9 cellular contexts compared by ENCODE assay signal in genomic region chr11:65014961-65015227, GRCh38. TPM values are rescaled to one million over a fixed set of nuclear protein-coding genes. Genes with fewer than 3 reads are reported as not detected.
DNase-seq lines count a peak whose midpoint lies in the region; ATAC-seq, FAIRE-seq and TF ChIP-seq lines count a peak whose summit lies in the region.
"Not testable (repeated sequence)": the region's sequence is repeated elsewhere in the genome, so short reads cannot be mapped to it uniquely, and the experiment has no call there.
"Had no signal": no experiment of that assay in that cellular context is flagged by ENCODE, and none has a peak within 500 bp of the region (broad histone marks: within the 10 kb centered on the region; RNA-seq: fewer than 3 reads in every experiment).

No MANE protein-coding gene starts in this region.

- in situ Hi-C loops in K562 (cut with MboI): not testable (repeated sequence)

- H4K20me1 ChIP-seq in K562 (replicated peaks; ENCODE audit: control insufficient read depth, insufficient read depth, low read length): not testable (repeated sequence)

- not testable (repeated sequence) for H3K9me1 ChIP-seq in K562 (ENCODE audit: control insufficient read depth, insufficient read depth, low read length)

- peak overlapping the region; percentile 98 for H3K4me2 ChIP-seq in K562 (ENCODE audit: insufficient read depth, low read length)

- H3K9ac ChIP-seq in K562 (ENCODE audit: insufficient read depth in 1 of 2, low read depth in 2 of 2, low read length in 2 of 2): peak overlapping the region; percentile 91 to 97

- H3K4me3 ChIP-seq in CD4-positive, CD25-positive, alpha-beta regulatory T cell (ENCODE audit: low read depth, low read length): peak overlapping the region; percentile 44
- peak overlapping the region; percentile 67 for H3K4me3 ChIP-seq in K562
- H3K4me3 ChIP-seq in esophagus squamous epithelium: peak overlapping the region; percentile 73 to 99 (median 96)
- peak overlapping the region; percentile 76 to 90 (median 81) for H3K4me3 ChIP-seq in right lobe of liver
- peak overlapping the region in 3 of 4 donors; percentile 70 to 86 (median 82) for H3K4me3 ChIP-seq in pancreas
- peak overlapping the region; percentile 78 to 89 (median 87) for H3K4me3 ChIP-seq in thyroid gland (replicated peaks in 1 of 3)

- not testable (repeated sequence) for TF ChIP-seq CTCF in activated B cell treated with CpG ODN at 0.5 μM for 24 hours (IDR thresholded peaks at IDR 0.05); K562 (IDR thresholded peaks at IDR 0.05 in 2 of 3, conservative IDR thresholded peaks at IDR 0.05 in 1 of 3; ENCODE audit: insufficient read depth in 2 of 3, low read depth in 1 of 3, low read length in 3 of 3); esophagus squamous epithelium (IDR thresholded peaks at IDR 0.05); right lobe of liver (IDR thresholded peaks at IDR 0.05); pancreas (IDR thresholded peaks at IDR 0.05); thyroid gland (IDR thresholded peaks at IDR 0.05)

- TF ChIP-seq RAD21 in K562 (CRISPR knock-in tag; conservative IDR thresholded peaks at IDR 0.05 in 1 of 2, IDR thresholded peaks at IDR 0.05 in 1 of 2): not testable (repeated sequence)

- BruUV-seq in K562 (replicated peaks; lab: Mats Ljungman, UMichigan): not testable (repeated sequence)

- H3K36me3 Mint-ChIP-seq in CD4-positive, CD25-positive, alpha-beta regulatory T cell: not testable (repeated sequence)
- H3K36me3 Mint-ChIP-seq in activated B cell treated with CpG ODN at 0.5 μM for 24 hours (ENCODE audit: low read depth): peaks cover 26% of the 10 kb centered on the region

- peak overlapping the region; percentile 95 for H3K27ac ChIP-seq in CD4-positive, CD25-positive, alpha-beta regulatory T cell (ENCODE audit: insufficient read depth, low read length, poor library complexity, severe bottlenecking)
- H3K27ac ChIP-seq in KOPT-K1 (ENCODE audit: low read depth, low read length, poor library complexity, severe bottlenecking) (peak overlapping the region; percentile 75), K562 (ENCODE audit: extremely low read depth, low read depth, low read length) (peak overlapping the region; percentile 93), esophagus squamous epithelium (peak overlapping the region; percentile 98 to 100 (median 99)), right lobe of liver (peak overlapping the region in 2 of 3 donors; percentile 94), pancreas (peak overlapping the region; percentile 95 to 99 (median 98)), thyroid gland (peak overlapping the region in 2 of 3 donors; percentile 94 to 99)

- H3K4me1 ChIP-seq in CD4-positive, CD25-positive, alpha-beta regulatory T cell (ENCODE audit: control insufficient read depth, insufficient read depth, low read length, poor library complexity, severe bottlenecking): peaks cover 13% of the 10 kb centered on the region
- H3K4me1 ChIP-seq in K562 (replicated peaks in 1 of 2; ENCODE audit: control insufficient read depth in 2 of 2, insufficient read depth in 2 of 2, low read length in 2 of 2): peaks cover 10 to 39% of the 10 kb centered on the region in 2 experiments; a peak in 4 of 5 replicates
- peaks cover 17 to 38% (median 19%) of the 10 kb centered on the region in 3 donors for H3K4me1 ChIP-seq in esophagus squamous epithelium
- H3K4me1 ChIP-seq in right lobe of liver, pancreas: not testable (repeated sequence)
- peaks cover 11 to 13% of the 10 kb centered on the region in 2 donors for H3K4me1 ChIP-seq in thyroid gland

- H3K9me3 Mint-ChIP-seq in CD4-positive, CD25-positive, alpha-beta regulatory T cell; activated B cell treated with CpG ODN at 0.5 μM for 24 hours: not testable (repeated sequence)

- intact Hi-C loops in activated B cell treated with CpG ODN at 0.5 μM for 24 hours (cut with micrococcal nuclease) (loop anchor here (1.0 to 5.0 kb wide), 13 partner anchors 12 to 317 kb away; partner anchors contain the start of genes CDCA5, DPF2, EHD1 and MAJIN), K562 (cut with micrococcal nuclease) (loop anchor here (1.0 to 5.0 kb wide), 4 partner anchors 26 to 168 kb away; partner anchors contain the start of gene SAC3D1), esophagus squamous epithelium (cut with DNase I) (loop anchor here (5.0 kb wide), 1 partner anchor 163 kb away; no protein-coding TSS in a partner anchor), pancreas (cut with DNase I) (loop anchor here in 1 of 3 donors (10.0 kb wide), 1 partner anchor 100 kb away; the partner anchor contains the start of genes TM7SF2 and ZNHIT2), thyroid gland (cut with DNase I) (loop anchor here (2.0 to 10.0 kb wide), 3 partner anchors 70 to 103 kb away; partner anchors contain the start of genes CDCA5, TM7SF2, ZFPL1 and ZNHIT2)
- intact Hi-C loops in right lobe of liver (cut with DNase I): not testable (repeated sequence)

- DNase-seq in CD4-positive, CD25-positive, alpha-beta regulatory T cell; activated B cell treated with CpG ODN at 0.5 μM for 24 hours; K562 (ENCODE audit: extremely low read depth in 1 of 4, low spot score in 3 of 4); esophagus squamous epithelium (lab: John Stamatoyannopoulos, UW); right lobe of liver; pancreas; thyroid gland: not testable (repeated sequence)

- peaks cover 0 to 33% (median 15%) of the 10 kb centered on the region in 4 donors for H3K4me1 Mint-ChIP-seq in CD4-positive, CD25-positive, alpha-beta regulatory T cell
- peaks cover 26% of the 10 kb centered on the region for H3K4me1 Mint-ChIP-seq in activated B cell treated with CpG ODN at 0.5 μM for 24 hours

- not testable (repeated sequence) for H3K36me3 ChIP-seq in CD4-positive, CD25-positive, alpha-beta regulatory T cell (ENCODE audit: control insufficient read depth, insufficient read depth, low read length); right lobe of liver; pancreas; thyroid gland
- H3K36me3 ChIP-seq in KOPT-K1 (ENCODE audit: insufficient read depth, low read length): peaks cover 21% of the 10 kb centered on the region
- H3K36me3 ChIP-seq in K562 (ENCODE audit: control insufficient read depth, insufficient read depth, low read length): peaks cover 26% of the 10 kb centered on the region; the same call in 2 of the 3 replicates
- H3K36me3 ChIP-seq in esophagus squamous epithelium: peaks cover 0 to 25% (median 9%) of the 10 kb centered on the region in 3 donors

- POLR2A ChIA-PET in activated B cell treated with CpG ODN at 0.5 μM for 24 hours (lab: Charles Lee) (interaction anchor here (0.6 to 2.4 kb wide), 13 partner anchors 12 to 236 kb away, joined by 3 to 13 read pairs (median 7); partner anchors contain the start of genes BATF2, PPP2R5B, SAC3D1 and SF1), K562 (lab: Yijun Ruan, JAX) (interaction anchor here (0.6 to 2.3 kb wide), 11 partner anchors 11 to 455 kb away, joined by 3 to 19 read pairs (median 5); partner anchors contain the start of genes BATF2, SAC3D1 and TM7SF2)

- peak overlapping the region; percentile 91 to 98 (median 94) for H3K4me3 Mint-ChIP-seq in CD4-positive, CD25-positive, alpha-beta regulatory T cell
- H3K4me3 Mint-ChIP-seq in activated B cell treated with CpG ODN at 0.5 μM for 24 hours: peak overlapping the region; percentile 86

- not testable (repeated sequence) for FAIRE-seq in K562 (lab: Jason Lieb, UNC); pancreas (lab: Jason Lieb, UNC)

- H3K27me3 ChIP-seq in CD4-positive, CD25-positive, alpha-beta regulatory T cell (ENCODE audit: control insufficient read depth, insufficient read depth, low read length); K562 (ENCODE audit: control insufficient read depth in 2 of 2, insufficient read depth in 2 of 2, low read length in 2 of 2); esophagus squamous epithelium; right lobe of liver; pancreas; thyroid gland: not testable (repeated sequence)

- H3K27ac Mint-ChIP-seq in CD4-positive, CD25-positive, alpha-beta regulatory T cell: peak overlapping the region; percentile 48 to 93 (median 91)
- H3K27ac Mint-ChIP-seq in activated B cell treated with CpG ODN at 0.5 μM for 24 hours: peak overlapping the region; percentile 88

- 73% methylated on average over 8 of the region's 8 CpGs for WGBS in K562 (ENCODE audit: insufficient coverage, low coverage, missing lambda C conversion rate)
- WGBS in esophagus squamous epithelium, 2 donors: 88 to 91% methylated on average over 8 of the region's 8 CpGs
- WGBS in right lobe of liver (ENCODE audit: insufficient coverage, low coverage, low lambda C conversion rate, missing lambda C conversion rate): no CpG with 5 or more reads among the region's 8 CpGs
- WGBS in pancreas, 2 donors: 89 to 92% methylated on average over 8 of the region's 8 CpGs
- 86 to 91% methylated on average over 8 of the region's 8 CpGs for WGBS in thyroid gland, 2 donors

- H3K27me3 Mint-ChIP-seq in CD4-positive, CD25-positive, alpha-beta regulatory T cell; activated B cell treated with CpG ODN at 0.5 μM for 24 hours: not testable (repeated sequence)

- H3K9me3 ChIP-seq in CD4-positive, CD25-positive, alpha-beta regulatory T cell (ENCODE audit: control insufficient read depth in 2 of 2, low read length in 2 of 2); KOPT-K1 (ENCODE audit: insufficient read depth, low read length, poor library complexity, severe bottlenecking); K562 (replicated peaks; ENCODE audit: control insufficient read depth, insufficient read depth, low read depth, low read length); esophagus squamous epithelium; right lobe of liver; pancreas; thyroid gland: not testable (repeated sequence)

- CTCF ChIA-PET in activated B cell treated with CpG ODN at 0.5 μM for 24 hours (lab: Charles Lee): interaction anchor here (0.8 to 2.8 kb wide), 11 partner anchors 12 to 227 kb away, joined by 3 to 15 read pairs (median 5); partner anchors contain the start of genes BATF2, CDC42BPG, MEN1 and PPP2R5B
- CTCF ChIA-PET in K562 (lab: Yijun Ruan, JAX; ENCODE audit: low intra/inter-chr PET ratio): interaction anchor here (0.6 to 2.3 kb wide), 4 partner anchors 63 to 543 kb away, joined by 4 to 18 read pairs (median 5); partner anchors contain the start of gene TM7SF2

- H2AFZ ChIP-seq in K562 (ENCODE audit: low read depth, low read length): peak overlapping the region; percentile 99; the same call in 1 of the 2 replicates

- not testable (repeated sequence) for ATAC-seq in CD4-positive, CD25-positive, alpha-beta regulatory T cell (ENCODE audit: low read depth in 2 of 2); activated B cell treated with CpG ODN at 0.5 μM for 24 hours (ENCODE audit: low read depth); K562; right lobe of liver; pancreas

- peaks cover 25% of the 10 kb centered on the region for H3K79me2 ChIP-seq in K562 (ENCODE audit: control insufficient read depth, insufficient read depth, low read length)

- not testable (repeated sequence) for TF ChIP-seq EP300 in K562 (IDR thresholded peaks at IDR 0.05; ENCODE audit: low read length)

- not testable (repeated sequence) for TF ChIP-seq POLR2A in K562 (conservative IDR thresholded peaks at IDR 0.05); esophagus squamous epithelium (IDR thresholded peaks at IDR 0.05); right lobe of liver (IDR thresholded peaks at IDR 0.05); thyroid gland (IDR thresholded peaks at IDR 0.05)

RNA-seq across cellular contexts. Expression of gene ARL2, which starts 0.9 kb away (rescaled TPM):
- total RNA-seq in CD4-positive, CD25-positive, alpha-beta regulatory T cell: 16.5 TPM
- 10 to 100 TPM; 57.6 to 67.6 (median 66.1) TPM for polyA plus RNA-seq in CD4-positive, CD25-positive, alpha-beta regulatory T cell
- total RNA-seq in activated B cell treated with CpG ODN at 0.5 μM for 24 hours: 65.6 and 79.4 TPM in 2 replicates
- total RNA-seq in K562 (2011; cell fraction: chromatin; rRNA removed; ENCODE audit: low replicate concordance): 9.7 and 25.1 TPM in 2 replicates
- 32.9 and 34.2 TPM in 2 replicates for total RNA-seq in K562 (2011; cell fraction: nucleolus; rRNA removed)
- 26.7 and 29.8 TPM in 2 replicates for total RNA-seq in K562 (2011; cell fraction: nucleoplasm; rRNA removed)
- 141 and 204 TPM in 2 replicates for total RNA-seq in K562 (2014; rRNA removed)
- total RNA-seq in K562 (2014; rRNA removed; fragmentation: Illumina TruSeq; extraction: Trizol): 39.9 and 48.4 TPM in 2 replicates
- total RNA-seq in K562 (2015; rRNA removed; fragmentation: Illumina TruSeq; extraction: Trizol): 88.1 and 90.6 TPM in 2 replicates
- total RNA-seq in K562 (2021): 101 and 112 TPM in 2 replicates
- polyA plus RNA-seq in K562 (2011; rRNA removed): 114 and 171 TPM in 2 replicates
- 207 and 325 TPM in 2 replicates for polyA plus RNA-seq in K562 (2011; cell fraction: cytosol; rRNA removed)
- polyA plus RNA-seq in K562 (2011; cell fraction: nucleus; rRNA removed): 69.0 and 81.0 TPM in 2 replicates
- 121 and 156 TPM in 2 replicates for polyA plus RNA-seq in K562 (2012)
- polyA plus RNA-seq in K562 (2014; fragmentation: Illumina TruSeq; extraction: Trizol): 92.2 and 138 TPM in 2 replicates
- 10 to 100 TPM in 1 of 2 experiments, 1 to 10 TPM in 1; 5.7 to 32.6 TPM for polyA plus RNA-seq in K562 (2014; fragmentation: Nextera tagmentation; extraction: Ambion mirVana)
- 154 and 169 TPM in 2 replicates for polyA plus RNA-seq in K562 (2014; rRNA removed)
- 33.6 and 35.6 TPM in 2 replicates for polyA minus RNA-seq in K562 (2011; rRNA and poly(A)+ RNA removed)
- polyA minus RNA-seq in K562 (2011; cell fraction: cytosol; rRNA and poly(A)+ RNA removed): 46.1 and 90.9 TPM in 2 replicates
- 9.3 and 19.7 TPM in 2 replicates for polyA minus RNA-seq in K562 (2011; cell fraction: nucleus; rRNA and poly(A)+ RNA removed)
- 10 to 100 TPM; 42.5 to 82.1 (median 65.0) TPM for total RNA-seq in esophagus squamous epithelium
- total RNA-seq in right lobe of liver: 10 to 100 TPM in 3 of 6 experiments, 1 to 10 TPM in 3; 7.3 to 26.2 (median 10.0) TPM
- total RNA-seq in pancreas: 10 to 100 TPM; 27.8 to 47.0 (median 31.7) TPM
- polyA plus RNA-seq in pancreas: 10 to 100 TPM; 60.0 to 79.1 TPM
- total RNA-seq in thyroid gland: 100 to 1,000 TPM in 3 of 4 donors, 10 to 100 TPM in 1; 76.6 to 166 (median 119) TPM

RNA-seq across cellular contexts. Expression of gene SNX15, which starts 12.3 kb away (rescaled TPM):
- total RNA-seq in CD4-positive, CD25-positive, alpha-beta regulatory T cell: 17.4 TPM
- polyA plus RNA-seq in CD4-positive, CD25-positive, alpha-beta regulatory T cell: 10 to 100 TPM in 3 of 4 donors, 1 to 10 TPM in 1; 9.4 to 15.6 (median 11.1) TPM
- 17.3 and 19.3 TPM in 2 replicates for total RNA-seq in activated B cell treated with CpG ODN at 0.5 μM for 24 hours
- 4.7 and 12.8 TPM in 2 replicates for total RNA-seq in K562 (2011; cell fraction: chromatin; rRNA removed; ENCODE audit: low replicate concordance)
- total RNA-seq in K562 (2011; cell fraction: nucleolus; rRNA removed): 7.2 and 8.0 TPM in 2 replicates
- 6.2 and 10.2 TPM in 2 replicates for total RNA-seq in K562 (2011; cell fraction: nucleoplasm; rRNA removed)
- total RNA-seq in K562 (2014; rRNA removed): 18.3 and 33.3 TPM in 2 replicates
- 6.9 and 8.3 TPM in 2 replicates for total RNA-seq in K562 (2014; rRNA removed; fragmentation: Illumina TruSeq; extraction: Trizol)
- 14.9 and 15.2 TPM in 2 replicates for total RNA-seq in K562 (2015; rRNA removed; fragmentation: Illumina TruSeq; extraction: Trizol)
- 21.3 and 27.8 TPM in 2 replicates for total RNA-seq in K562 (2021)
- polyA plus RNA-seq in K562 (2011; rRNA removed): 4.5 and 13.3 TPM in 2 replicates
- 14.2 and 17.5 TPM in 2 replicates for polyA plus RNA-seq in K562 (2011; cell fraction: cytosol; rRNA removed)
- polyA plus RNA-seq in K562 (2011; cell fraction: nucleus; rRNA removed): 8.0 and 14.9 TPM in 2 replicates
- polyA plus RNA-seq in K562 (2012): 20.3 and 31.1 TPM in 2 replicates
- polyA plus RNA-seq in K562 (2014; fragmentation: Illumina TruSeq; extraction: Trizol): 20.1 and 24.7 TPM in 2 replicates
- polyA plus RNA-seq in K562 (2014; fragmentation: Nextera tagmentation; extraction: Ambion mirVana): 1 to 10 TPM; 1.8 to 2.8 TPM
- polyA plus RNA-seq in K562 (2014; rRNA removed): 18.2 and 19.5 TPM in 2 replicates
- 1.9 and 3.4 TPM in 2 replicates for polyA minus RNA-seq in K562 (2011; rRNA and poly(A)+ RNA removed)
- polyA minus RNA-seq in K562 (2011; cell fraction: cytosol; rRNA and poly(A)+ RNA removed): 12.6 and 14.8 TPM in 2 replicates
- polyA minus RNA-seq in K562 (2011; cell fraction: nucleus; rRNA and poly(A)+ RNA removed): 2.3 and 4.2 TPM in 2 replicates
- 10 to 100 TPM in 3 of 4 donors, 1 to 10 TPM in 1; 9.8 to 18.6 (median 13.9) TPM for total RNA-seq in esophagus squamous epithelium
- total RNA-seq in right lobe of liver: 10 to 100 TPM in 1 of 6 experiments, 1 to 10 TPM in 5; 6.4 to 10.3 (median 8.7) TPM
- 10 to 100 TPM in 3 of 6 donors, 1 to 10 TPM in 3; 8.7 to 18.3 (median 9.9) TPM for total RNA-seq in pancreas
- polyA plus RNA-seq in pancreas: 10 to 100 TPM; 10.5 to 13.8 TPM
- total RNA-seq in thyroid gland: 10 to 100 TPM; 11.6 to 36.4 (median 19.2) TPM

RNA-seq across cellular contexts. Expression of gene BATF2, which starts 18.1 kb away (rescaled TPM):
- not detected for total RNA-seq in CD4-positive, CD25-positive, alpha-beta regulatory T cell
- polyA plus RNA-seq in CD4-positive, CD25-positive, alpha-beta regulatory T cell: not detected
- total RNA-seq in activated B cell treated with CpG ODN at 0.5 μM for 24 hours (0.07 and 0.24 TPM in 2 replicates), K562 (2014; rRNA removed) (7.0 and 7.3 TPM in 2 replicates), K562 (2014; rRNA removed; fragmentation: Illumina TruSeq; extraction: Trizol) (2.5 and 3.1 TPM in 2 replicates), K562 (2015; rRNA removed; fragmentation: Illumina TruSeq; extraction: Trizol) (4.4 and 4.8 TPM in 2 replicates), K562 (2021) (8.7 TPM in 2 replicates), esophagus squamous epithelium (under 1 TPM in 2 of 4 donors, not detected in 2; 0.38 to 0.76 TPM), right lobe of liver (1 to 10 TPM; 1.9 to 2.5 (median 2.3) TPM), pancreas (1 to 10 TPM; 5.3 to 6.5 (median 5.7) TPM), thyroid gland (1 to 10 TPM; 1.2 to 9.1 (median 2.3) TPM)
- 6.5 and 18.2 TPM in 2 replicates for total RNA-seq in K562 (2011; cell fraction: chromatin; rRNA removed; ENCODE audit: low replicate concordance)
- total RNA-seq in K562 (2011; cell fraction: nucleolus; rRNA removed): 10.7 and 15.0 TPM in 2 replicates
- 7.7 and 8.2 TPM in 2 replicates for total RNA-seq in K562 (2011; cell fraction: nucleoplasm; rRNA removed)
- polyA plus RNA-seq in K562 (2011; rRNA removed) (7.2 and 9.0 TPM in 2 replicates), K562 (2014; fragmentation: Illumina TruSeq; extraction: Trizol) (8.9 and 10.0 TPM in 2 replicates), K562 (2014; fragmentation: Nextera tagmentation; extraction: Ambion mirVana) (1 to 10 TPM; 1.7 to 1.9 TPM), K562 (2014; rRNA removed) (5.2 and 6.4 TPM in 2 replicates), pancreas (1 to 10 TPM; 4.0 to 4.8 TPM)
- 8.1 and 21.2 TPM in 2 replicates for polyA plus RNA-seq in K562 (2011; cell fraction: cytosol; rRNA removed)
- 5.7 and 9.2 TPM in 2 replicates for polyA plus RNA-seq in K562 (2011; cell fraction: nucleus; rRNA removed)
- polyA plus RNA-seq in K562 (2012): 7.4 and 11.4 TPM in 2 replicates
- 4.9 and 7.0 TPM in 2 replicates for polyA minus RNA-seq in K562 (2011; rRNA and poly(A)+ RNA removed)
- 5.3 and 7.1 TPM in 2 replicates for polyA minus RNA-seq in K562 (2011; cell fraction: cytosol; rRNA and poly(A)+ RNA removed)
- 3.9 and 4.1 TPM in 2 replicates for polyA minus RNA-seq in K562 (2011; cell fraction: nucleus; rRNA and poly(A)+ RNA removed)

RNA-seq across cellular contexts. Expression of gene SAC3D1, which starts 26.1 kb away (rescaled TPM):
- total RNA-seq in CD4-positive, CD25-positive, alpha-beta regulatory T cell: 4.2 TPM
- 10 to 100 TPM; 11.7 to 15.3 (median 13.4) TPM for polyA plus RNA-seq in CD4-positive, CD25-positive, alpha-beta regulatory T cell
- total RNA-seq in activated B cell treated with CpG ODN at 0.5 μM for 24 hours (3.8 and 5.4 TPM in 2 replicates), K562 (2014; rRNA removed) (21.2 and 27.0 TPM in 2 replicates), K562 (2014; rRNA removed; fragmentation: Illumina TruSeq; extraction: Trizol) (2.4 and 5.1 TPM in 2 replicates), K562 (2015; rRNA removed; fragmentation: Illumina TruSeq; extraction: Trizol) (14.8 and 17.0 TPM in 2 replicates), K562 (2021) (35.2 and 35.7 TPM in 2 replicates), esophagus squamous epithelium (10 to 100 TPM in 3 of 4 donors, 1 to 10 TPM in 1; 9.2 to 19.0 (median 15.1) TPM), right lobe of liver (10 to 100 TPM in 2 of 6 experiments, 1 to 10 TPM in 4; 4.2 to 13.8 (median 5.8) TPM), pancreas (1 to 10 TPM; 3.5 to 5.5 (median 4.4) TPM), thyroid gland (10 to 100 TPM in 1 of 4 donors, 1 to 10 TPM in 3; 2.1 to 13.1 (median 6.0) TPM)
- total RNA-seq in K562 (2011; cell fraction: chromatin; rRNA removed; ENCODE audit: low replicate concordance): 3.9 and 9.1 TPM in 2 replicates
- 11.5 and 16.6 TPM in 2 replicates for total RNA-seq in K562 (2011; cell fraction: nucleolus; rRNA removed)
- total RNA-seq in K562 (2011; cell fraction: nucleoplasm; rRNA removed): 7.3 and 7.9 TPM in 2 replicates
- polyA plus RNA-seq in K562 (2011; rRNA removed) (5.8 and 7.6 TPM in 2 replicates), K562 (2014; fragmentation: Illumina TruSeq; extraction: Trizol) (4.0 and 9.0 TPM in 2 replicates), K562 (2014; fragmentation: Nextera tagmentation; extraction: Ambion mirVana) (under 1 TPM; 0.20 to 0.80 TPM), K562 (2014; rRNA removed) (23.8 and 25.4 TPM in 2 replicates), pancreas (1 to 10 TPM; 4.9 to 7.3 TPM)
- polyA plus RNA-seq in K562 (2011; cell fraction: cytosol; rRNA removed): 13.3 and 46.2 TPM in 2 replicates
- 9.3 and 12.1 TPM in 2 replicates for polyA plus RNA-seq in K562 (2011; cell fraction: nucleus; rRNA removed)
- 19.9 and 22.1 TPM in 2 replicates for polyA plus RNA-seq in K562 (2012)
- polyA minus RNA-seq in K562 (2011; rRNA and poly(A)+ RNA removed): 5.2 TPM in 2 replicates
- polyA minus RNA-seq in K562 (2011; cell fraction: cytosol; rRNA and poly(A)+ RNA removed): 11.6 and 16.2 TPM in 2 replicates
- 2.8 and 4.6 TPM in 2 replicates for polyA minus RNA-seq in K562 (2011; cell fraction: nucleus; rRNA and poly(A)+ RNA removed)

RNA-seq across cellular contexts. Expression of gene MAJIN, which starts 43.0 kb away (rescaled TPM):
- total RNA-seq in CD4-positive, CD25-positive, alpha-beta regulatory T cell: not detected
- under 1 TPM in 3 of 4 donors, not detected in 1; 0.46 to 0.64 (median 0.51) TPM for polyA plus RNA-seq in CD4-positive, CD25-positive, alpha-beta regulatory T cell
- total RNA-seq in activated B cell treated with CpG ODN at 0.5 μM for 24 hours (0.20 and 1.5 TPM in 2 replicates), K562 (2014; rRNA removed) (0.12 TPM in 1 of 2 replicates, not detected in the other), K562 (2014; rRNA removed; fragmentation: Illumina TruSeq; extraction: Trizol) (0.18 and 0.29 TPM in 2 replicates), K562 (2015; rRNA removed; fragmentation: Illumina TruSeq; extraction: Trizol) (0.68 and 0.83 TPM in 2 replicates), K562 (2021) (0.24 TPM in 1 of 2 replicates, not detected in the other), esophagus squamous epithelium (not detected), right lobe of liver (under 1 TPM in 2 of 6 experiments, not detected in 4; 0.33 to 0.86 TPM), pancreas (under 1 TPM in 3 of 6 donors, not detected in 3; 0.14 to 0.47 (median 0.26) TPM), thyroid gland (under 1 TPM in 1 of 4 donors, not detected in 3; 0.27 TPM)
- total RNA-seq in K562 (2011; cell fraction: chromatin; rRNA removed; ENCODE audit: low replicate concordance): 0.30 TPM in 1 of 2 replicates, not detected in the other
- total RNA-seq in K562 (2011; cell fraction: nucleolus; rRNA removed): 0.33 TPM in 1 of 2 replicates, not detected in the other
- 0.38 TPM in 1 of 2 replicates, not detected in the other for total RNA-seq in K562 (2011; cell fraction: nucleoplasm; rRNA removed)
- polyA plus RNA-seq in K562 (2011; rRNA removed) (0.28 and 0.42 TPM in 2 replicates), K562 (2014; fragmentation: Illumina TruSeq; extraction: Trizol) (0.39 TPM in 1 of 2 replicates, not detected in the other), K562 (2014; fragmentation: Nextera tagmentation; extraction: Ambion mirVana) (under 1 TPM in 1 of 2 experiments, not detected in 1; 0.21 TPM), K562 (2014; rRNA removed) (0.17 and 0.30 TPM in 2 replicates), pancreas (under 1 TPM; 0.19 to 0.27 TPM)
- polyA plus RNA-seq in K562 (2011; cell fraction: cytosol; rRNA removed): 0.63 and 1.4 TPM in 2 replicates
- 0.13 and 0.74 TPM in 2 replicates for polyA plus RNA-seq in K562 (2011; cell fraction: nucleus; rRNA removed)
- polyA plus RNA-seq in K562 (2012): 0.09 and 0.15 TPM in 2 replicates
- polyA minus RNA-seq in K562 (2011; rRNA and poly(A)+ RNA removed): 0.11 and 0.21 TPM in 2 replicates
- not detected in 2 replicates for polyA minus RNA-seq in K562 (2011; cell fraction: cytosol; rRNA and poly(A)+ RNA removed)
- not detected in 2 replicates for polyA minus RNA-seq in K562 (2011; cell fraction: nucleus; rRNA and poly(A)+ RNA removed)
- total RNA-seq: glomerular endothelial cell had no signal

Comparison
In these comparisons a context has a peak if more than half of its experiments do, and no peak if none do; other contexts are left out.
1. H3K4me3 ChIP-seq: peak in every context shown above with its lines; median percentile 96 in esophagus squamous epithelium; 87 in thyroid gland; 82 in pancreas; 81 in right lobe of liver; 67 in K562; 44 in CD4-positive, CD25-positive, alpha-beta regulatory T cell.